Comparison of ENCODE assay signal across 8 cellular contexts in genomic region chr13:21476893-21477472, GRCh38. TPM values are rescaled to one million over a fixed set of nuclear protein-coding genes. Genes with fewer than 3 reads are reported as not detected.
DNase-seq lines count a peak whose midpoint lies in the region; ATAC-seq, FAIRE-seq and TF ChIP-seq lines count a peak whose summit lies in the region.

No MANE protein-coding gene starts in this region.

- DNase-seq in NCI-H510A treated with DMSO at 0.1 percent for 48 hours (lab: John Stamatoyannopoulos, UW), result peak; percentile 23
- peak; percentile 95 for DNase-seq in activated CD4-positive, alpha-beta T cell treated with anti-CD3 and anti-CD28 coated beads, Interleukin-2, amount 10 ng/mL, durations not matched to agents 24 days and 14 days
- DNase-seq in stimulated activated CD4-positive, alpha-beta T cell treated with anti-CD3 and anti-CD28 coated beads, Interleukin-2, amount 100 ng/mL, for 48 hours, result peak; percentile 81 to 84

- H3K36me3 ChIP-seq in liver (ENCODE audit: control insufficient read depth in 4 of 4, insufficient read depth in 3 of 4, low read depth in 1 of 4, low read length in 3 of 4), result no peaks in the 10 kb centered on the region

- peak overlapping the region; percentile 27 to 57 (median 41) for H3K4me3 ChIP-seq in liver (ENCODE audit: low read depth in 1 of 3, low read length in 3 of 3)

- 6% methylated on average over 18 of the region's 18 CpGs for WGBS in liver

- H3K9me3 Mint-ChIP-seq in activated CD4-positive, alpha-beta T cell treated with anti-CD3 and anti-CD28 coated beads, Interleukin-2, amount 10 ng/mL, durations not matched to agents 24 days and 14 days, result no peaks in the 10 kb centered on the region
- H3K9me3 Mint-ChIP-seq in dendritic cell treated with granulocyte-macrophage colony-stimulating factor and Interleukin-4, amounts not matched to agents 40 ng/mL and 50 ng/mL, for 4 days, result peaks cover under 1% of the 10 kb centered on the region

- peak overlapping the region; percentile 78 for H3K27ac Mint-ChIP-seq in activated CD4-positive, alpha-beta T cell treated with anti-CD3 and anti-CD28 coated beads, Interleukin-2, amount 10 ng/mL, durations not matched to agents 24 days and 14 days
- H3K27ac Mint-ChIP-seq in dendritic cell treated with granulocyte-macrophage colony-stimulating factor and Interleukin-4, amounts not matched to agents 40 ng/mL and 50 ng/mL, for 4 days, result peak overlapping the region; percentile 89

- H3K9me3 ChIP-seq in liver (ENCODE audit: control insufficient read depth in 4 of 4, low read length in 3 of 4), result no peaks in the 10 kb centered on the region

- no peaks in the 10 kb centered on the region for H3K36me3 Mint-ChIP-seq in activated CD4-positive, alpha-beta T cell treated with anti-CD3 and anti-CD28 coated beads, Interleukin-2, amount 10 ng/mL, durations not matched to agents 24 days and 14 days (ENCODE audit: low read depth)
- no peaks in the 10 kb centered on the region for H3K36me3 Mint-ChIP-seq in dendritic cell treated with granulocyte-macrophage colony-stimulating factor and Interleukin-4, amounts not matched to agents 40 ng/mL and 50 ng/mL, for 4 days (ENCODE audit: low read depth)

- peak; percentile 89 for TF ChIP-seq CTCF in liver (IDR thresholded peaks at IDR 0.05; ENCODE audit: low read depth, low read length, missing input control)

- H3K4me1 ChIP-seq in liver (ENCODE audit: control insufficient read depth in 4 of 4, insufficient read depth in 4 of 4, low read length in 3 of 4), result peaks cover 0 to 12% (median 3%) of the 10 kb centered on the region in 4 donors

- H3K4me1 Mint-ChIP-seq in activated CD4-positive, alpha-beta T cell treated with anti-CD3 and anti-CD28 coated beads, Interleukin-2, amount 10 ng/mL, durations not matched to agents 24 days and 14 days, result peaks cover 10% of the 10 kb centered on the region
- H3K4me1 Mint-ChIP-seq in dendritic cell treated with granulocyte-macrophage colony-stimulating factor and Interleukin-4, amounts not matched to agents 40 ng/mL and 50 ng/mL, for 4 days (ENCODE audit: low read depth), result peaks cover 17% of the 10 kb centered on the region

- intact Hi-C loops in activated CD4-positive, alpha-beta T cell treated with anti-CD3 and anti-CD28 coated beads, Interleukin-2, amount 10 ng/mL, durations not matched to agents 24 days and 14 days (cut with micrococcal nuclease), result loop anchor here (1.0 to 5.0 kb wide), 3 partner anchors 90 to 300 kb away; partner anchors contain the start of genes MRPL57 and SKA3
- intact Hi-C loops in dendritic cell treated with granulocyte-macrophage colony-stimulating factor and Interleukin-4, amounts not matched to agents 40 ng/mL and 50 ng/mL, for 4 days (cut with micrococcal nuclease), result loop anchor here (1.0 to 5.0 kb wide), 4 partner anchors 18 to 300 kb away; partner anchors contain the start of genes MRPL57, SKA3 and ZDHHC20

- FAIRE-seq in A204.1 (lab: Jason Lieb, UNC), result peak; percentile 62

- peak overlapping the region; percentile 67 to 83 for H3K9ac ChIP-seq in liver (ENCODE audit: low read depth in 1 of 2, low read length in 2 of 2)

- ATAC-seq in GM18502 (IDR thresholded peaks at IDR 0.05; ENCODE audit: poor library complexity, unreplicated experiment) (peak; percentile 90), HG03064 (IDR thresholded peaks at IDR 0.05; ENCODE audit: low read depth, unreplicated experiment) (peak; percentile 82)

- no peaks in the 10 kb centered on the region for H3K27me3 ChIP-seq in liver (ENCODE audit: control insufficient read depth in 4 of 4, insufficient read depth in 4 of 4, low read length in 3 of 4)

- TF ChIP-seq RAD21 in liver (IDR thresholded peaks at IDR 0.05), result peak; percentile 88 to 93

- H3K27ac ChIP-seq in liver (ENCODE audit: low read depth in 1 of 2, low read length in 2 of 2), result peak overlapping the region in 1 of 2 donors; percentile 20

- peak overlapping the region; percentile 86 for H3K4me3 Mint-ChIP-seq in activated CD4-positive, alpha-beta T cell treated with anti-CD3 and anti-CD28 coated beads, Interleukin-2, amount 10 ng/mL, durations not matched to agents 24 days and 14 days
- peak overlapping the region; percentile 87 for H3K4me3 Mint-ChIP-seq in dendritic cell treated with granulocyte-macrophage colony-stimulating factor and Interleukin-4, amounts not matched to agents 40 ng/mL and 50 ng/mL, for 4 days

- H3K27me3 Mint-ChIP-seq in activated CD4-positive, alpha-beta T cell treated with anti-CD3 and anti-CD28 coated beads, Interleukin-2, amount 10 ng/mL, durations not matched to agents 24 days and 14 days, result peaks cover 3% of the 10 kb centered on the region
- peaks cover 6% of the 10 kb centered on the region for H3K27me3 Mint-ChIP-seq in dendritic cell treated with granulocyte-macrophage colony-stimulating factor and Interleukin-4, amounts not matched to agents 40 ng/mL and 50 ng/mL, for 4 days

TF ChIP-seq in liver, 16 proteins besides CTCF, POLR2A, EP300 and RAD21:
- no peak for TF ChIP-seq EGR1 (IDR thresholded peaks at IDR 0.05; ENCODE audit: low read depth in 2 of 2)

RNA-seq across cellular contexts. Expression of gene ZDHHC20, which starts 17.9 kb away (rescaled TPM):
- total RNA-seq in activated CD4-positive, alpha-beta T cell treated with anti-CD3 and anti-CD28 coated beads, Interleukin-2, amount 10 ng/mL, durations not matched to agents 24 days and 14 days, result 64.7 and 65.4 TPM in 2 replicates
- 10 to 100 TPM; 28.6 to 55.4 TPM for total RNA-seq in liver
- 1 to 10 TPM; 7.7 to 8.5 TPM for polyA plus RNA-seq in liver

Comparison
In these comparisons a context has a peak if more than half of its experiments do, and no peak if none do; other contexts are left out.
1. DNase-seq: peak in every context shown above with its lines; median percentile 95 in activated CD4-positive, alpha-beta T cell treated with anti-CD3 and anti-CD28 coated beads, Interleukin-2, amount 10 ng/mL, durations not matched to agents 24 days and 14 days; 82 in stimulated activated CD4-positive, alpha-beta T cell treated with anti-CD3 and anti-CD28 coated beads, Interleukin-2, amount 100 ng/mL, for 48 hours; 23 in NCI-H510A treated with DMSO at 0.1 percent for 48 hours.